Comparison of ENCODE assay signal across 1 cellular context in the genomic region with DNA sequence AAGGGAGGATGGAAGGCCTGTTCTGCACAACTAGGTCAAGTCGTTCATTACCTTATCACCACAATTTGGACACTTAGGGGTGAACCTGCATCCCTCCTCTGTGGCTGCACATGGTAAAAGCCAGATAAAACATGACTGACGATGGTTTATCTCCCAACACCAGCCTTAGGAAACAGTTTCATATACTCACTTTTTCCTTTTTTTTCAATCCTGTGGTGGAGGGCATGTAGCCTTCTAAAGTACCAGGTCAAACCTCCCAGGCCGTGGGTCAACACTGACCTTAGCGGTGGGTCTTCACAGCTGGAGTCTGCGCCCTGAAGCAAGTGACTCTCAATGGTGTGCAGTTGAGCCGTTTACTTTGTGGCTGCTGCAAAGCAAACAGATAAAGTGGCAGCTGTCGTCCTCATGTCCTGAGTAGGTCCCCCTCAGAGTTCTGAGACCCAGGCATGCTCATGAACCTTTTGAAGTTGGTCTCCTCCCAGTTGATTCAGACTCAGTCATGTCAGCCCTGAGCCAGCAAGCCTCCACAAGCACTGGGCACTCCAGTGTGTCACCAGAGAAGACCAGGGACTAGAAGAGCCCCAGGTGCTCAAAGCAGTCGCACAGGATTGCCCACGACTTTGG.
TF ChIP-seq lines count a peak whose summit lies in the region.

No MANE protein-coding gene starts in this region.

TF ChIP-seq in K562, 482 proteins besides CTCF, POLR2A, EP300 and RAD21 (continued from another document and continues in another):
- TF ChIP-seq, protein P1, sequence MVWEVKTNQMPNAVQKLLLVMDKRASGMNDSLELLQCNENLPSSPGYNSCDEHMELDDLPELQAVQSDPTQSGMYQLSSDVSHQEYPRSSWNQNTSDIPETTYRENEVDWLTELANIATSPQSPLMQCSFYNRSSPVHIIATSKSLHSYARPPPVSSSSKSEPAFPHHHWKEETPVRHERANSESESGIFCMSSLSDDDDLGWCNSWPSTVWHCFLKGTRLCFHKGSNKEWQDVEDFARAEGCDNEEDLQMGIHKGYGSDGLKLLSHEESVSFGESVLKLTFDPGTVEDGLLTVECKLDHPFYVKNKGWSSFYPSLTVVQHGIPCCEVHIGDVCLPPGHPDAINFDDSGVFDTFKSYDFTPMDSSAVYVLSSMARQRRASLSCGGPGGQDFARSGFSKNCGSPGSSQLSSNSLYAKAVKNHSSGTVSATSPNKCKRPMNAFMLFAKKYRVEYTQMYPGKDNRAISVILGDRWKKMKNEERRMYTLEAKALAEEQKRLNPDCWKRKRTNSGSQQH (CRISPR knock-in tag; IDR thresholded peaks at IDR 0.05), result 0 out of 2 replicates have a peak, but pooled peaks have one; percentile 50
- TF ChIP-seq WHSC1 (IDR thresholded peaks at IDR 0.05; ENCODE audit: low read length), result no peak
- peak; percentile 81 for TF ChIP-seq EHMT2 (IDR thresholded peaks at IDR 0.05)
- TF ChIP-seq, protein P2, sequence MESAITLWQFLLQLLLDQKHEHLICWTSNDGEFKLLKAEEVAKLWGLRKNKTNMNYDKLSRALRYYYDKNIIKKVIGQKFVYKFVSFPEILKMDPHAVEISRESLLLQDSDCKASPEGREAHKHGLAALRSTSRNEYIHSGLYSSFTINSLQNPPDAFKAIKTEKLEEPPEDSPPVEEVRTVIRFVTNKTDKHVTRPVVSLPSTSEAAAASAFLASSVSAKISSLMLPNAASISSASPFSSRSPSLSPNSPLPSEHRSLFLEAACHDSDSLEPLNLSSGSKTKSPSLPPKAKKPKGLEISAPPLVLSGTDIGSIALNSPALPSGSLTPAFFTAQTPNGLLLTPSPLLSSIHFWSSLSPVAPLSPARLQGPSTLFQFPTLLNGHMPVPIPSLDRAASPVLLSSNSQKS (CRISPR knock-in tag; IDR thresholded peaks at IDR 0.05), result no peak
- TF ChIP-seq RBM14 (IDR thresholded peaks at IDR 0.05; ENCODE audit: borderline replicate concordance, insufficient read depth, low read depth, low read length), result no peak
- no peak for TF ChIP-seq OTX1 (CRISPR knock-in tag; IDR thresholded peaks at IDR 0.05)
- TF ChIP-seq SPI1 (IDR thresholded peaks at IDR 0.05; ENCODE audit: borderline replicate concordance, low read depth, low read length), result no peak
- TF ChIP-seq HNRNPK (IDR thresholded peaks at IDR 0.05; ENCODE audit: low read depth, low read length, poor library complexity, severe bottlenecking), result no peak
- TF ChIP-seq XRCC3 (IDR thresholded peaks at IDR 0.05), result no peak
- no peak for TF ChIP-seq PRPF4 (IDR thresholded peaks at IDR 0.05; ENCODE audit: insufficient read depth, low read depth, low read length, poor library complexity, severe bottlenecking)
- TF ChIP-seq, protein P3, sequence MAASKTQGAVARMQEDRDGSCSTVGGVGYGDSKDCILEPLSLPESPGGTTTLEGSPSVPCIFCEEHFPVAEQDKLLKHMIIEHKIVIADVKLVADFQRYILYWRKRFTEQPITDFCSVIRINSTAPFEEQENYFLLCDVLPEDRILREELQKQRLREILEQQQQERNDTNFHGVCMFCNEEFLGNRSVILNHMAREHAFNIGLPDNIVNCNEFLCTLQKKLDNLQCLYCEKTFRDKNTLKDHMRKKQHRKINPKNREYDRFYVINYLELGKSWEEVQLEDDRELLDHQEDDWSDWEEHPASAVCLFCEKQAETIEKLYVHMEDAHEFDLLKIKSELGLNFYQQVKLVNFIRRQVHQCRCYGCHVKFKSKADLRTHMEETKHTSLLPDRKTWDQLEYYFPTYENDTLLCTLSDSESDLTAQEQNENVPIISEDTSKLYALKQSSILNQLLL (CRISPR knock-in tag; IDR thresholded peaks at IDR 0.05; ENCODE audit: borderline replicate concordance), result no peak
- TF ChIP-seq SIN3A (IDR thresholded peaks at IDR 0.05; ENCODE audit: borderline replicate concordance in 2 of 2, control insufficient read depth in 1 of 2, low read depth in 2 of 2, low read length in 2 of 2), result no peak
- peak in 1 of 2 experiments; percentile 57; a peak in 2 of 4 replicates for TF ChIP-seq TEAD1 (CRISPR knock-in tag; IDR thresholded peaks at IDR 0.05)
- TF ChIP-seq, protein P4, sequence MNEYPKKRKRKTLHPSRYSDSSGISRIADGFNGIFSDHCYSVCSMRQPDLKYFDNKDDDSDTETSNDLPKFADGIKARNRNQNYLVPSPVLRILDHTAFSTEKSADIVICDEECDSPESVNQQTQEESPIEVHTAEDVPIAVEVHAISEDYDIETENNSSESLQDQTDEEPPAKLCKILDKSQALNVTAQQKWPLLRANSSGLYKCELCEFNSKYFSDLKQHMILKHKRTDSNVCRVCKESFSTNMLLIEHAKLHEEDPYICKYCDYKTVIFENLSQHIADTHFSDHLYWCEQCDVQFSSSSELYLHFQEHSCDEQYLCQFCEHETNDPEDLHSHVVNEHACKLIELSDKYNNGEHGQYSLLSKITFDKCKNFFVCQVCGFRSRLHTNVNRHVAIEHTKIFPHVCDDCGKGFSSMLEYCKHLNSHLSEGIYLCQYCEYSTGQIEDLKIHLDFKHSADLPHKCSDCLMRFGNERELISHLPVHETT (CRISPR knock-in tag; conservative IDR thresholded peaks at IDR 0.05 in 1 of 2, IDR thresholded peaks at IDR 0.05 in 1 of 2), result peak in 1 of 2 experiments; percentile 80; a peak in 2 of 4 replicates
- peak; percentile 94 for TF ChIP-seq MEIS2 (IDR thresholded peaks at IDR 0.05; ENCODE audit: partially characterized antibody)
- TF ChIP-seq C11orf30 (IDR thresholded peaks at IDR 0.05; ENCODE audit: low read depth), result no peak
- TF ChIP-seq CTBP1 (IDR thresholded peaks at IDR 0.05; ENCODE audit: borderline replicate concordance), result peak; percentile 93
- TF ChIP-seq SOX6 (IDR thresholded peaks at IDR 0.05), result peak; percentile 89
- TF ChIP-seq, protein P5, sequence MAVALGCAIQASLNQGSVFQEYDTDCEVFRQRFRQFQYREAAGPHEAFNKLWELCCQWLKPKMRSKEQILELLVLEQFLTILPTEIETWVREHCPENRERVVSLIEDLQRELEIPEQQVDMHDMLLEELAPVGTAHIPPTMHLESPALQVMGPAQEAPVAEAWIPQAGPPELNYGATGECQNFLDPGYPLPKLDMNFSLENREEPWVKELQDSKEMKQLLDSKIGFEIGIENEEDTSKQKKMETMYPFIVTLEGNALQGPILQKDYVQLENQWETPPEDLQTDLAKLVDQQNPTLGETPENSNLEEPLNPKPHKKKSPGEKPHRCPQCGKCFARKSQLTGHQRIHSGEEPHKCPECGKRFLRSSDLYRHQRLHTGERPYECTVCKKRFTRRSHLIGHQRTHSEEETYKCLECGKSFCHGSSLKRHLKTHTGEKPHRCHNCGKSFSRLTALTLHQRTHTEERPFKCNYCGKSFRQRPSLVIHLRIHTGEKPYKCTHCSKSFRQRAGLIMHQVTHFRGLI (CRISPR knock-in tag; IDR thresholded peaks at IDR 0.05), result no peak
- no peak for TF ChIP-seq ZKSCAN1 (IDR thresholded peaks at IDR 0.05; ENCODE audit: low read depth, low read length)
- TF ChIP-seq ETV6 (IDR thresholded peaks at IDR 0.05; ENCODE audit: borderline replicate concordance in 1 of 2, low read depth in 2 of 2, low read length in 1 of 2), result peak in 1 of 2 experiments; percentile 74; a peak in 1 of 4 replicates
- no peak for TF ChIP-seq ETV6 (CRISPR knock-in tag; IDR thresholded peaks at IDR 0.05; ENCODE audit: borderline replicate concordance)
- no peak for TF ChIP-seq BDP1 (IDR thresholded peaks at IDR 0.05; ENCODE audit: insufficient read depth, insufficient read length)
- TF ChIP-seq RFX5 (IDR thresholded peaks at IDR 0.05; ENCODE audit: low read depth, low read length), result no peak
- 0 out of 2 replicates have a peak, but pooled peaks have one; percentile 38 for TF ChIP-seq ZKSCAN8 (CRISPR knock-in tag; IDR thresholded peaks at IDR 0.05)
- no peak for TF ChIP-seq FUS (optimal IDR thresholded peaks at IDR 0.05; ENCODE audit: low read depth, low read length)
- peak; percentile 78 for TF ChIP-seq DMBX1 (CRISPR knock-in tag; IDR thresholded peaks at IDR 0.05; ENCODE audit: borderline replicate concordance)
- peak; percentile 87 for TF ChIP-seq SMARCC2 (IDR thresholded peaks at IDR 0.05; ENCODE audit: low read depth)
- TF ChIP-seq FOXA1 (IDR thresholded peaks at IDR 0.05; ENCODE audit: borderline replicate concordance), result no peak
- TF ChIP-seq, protein P6, sequence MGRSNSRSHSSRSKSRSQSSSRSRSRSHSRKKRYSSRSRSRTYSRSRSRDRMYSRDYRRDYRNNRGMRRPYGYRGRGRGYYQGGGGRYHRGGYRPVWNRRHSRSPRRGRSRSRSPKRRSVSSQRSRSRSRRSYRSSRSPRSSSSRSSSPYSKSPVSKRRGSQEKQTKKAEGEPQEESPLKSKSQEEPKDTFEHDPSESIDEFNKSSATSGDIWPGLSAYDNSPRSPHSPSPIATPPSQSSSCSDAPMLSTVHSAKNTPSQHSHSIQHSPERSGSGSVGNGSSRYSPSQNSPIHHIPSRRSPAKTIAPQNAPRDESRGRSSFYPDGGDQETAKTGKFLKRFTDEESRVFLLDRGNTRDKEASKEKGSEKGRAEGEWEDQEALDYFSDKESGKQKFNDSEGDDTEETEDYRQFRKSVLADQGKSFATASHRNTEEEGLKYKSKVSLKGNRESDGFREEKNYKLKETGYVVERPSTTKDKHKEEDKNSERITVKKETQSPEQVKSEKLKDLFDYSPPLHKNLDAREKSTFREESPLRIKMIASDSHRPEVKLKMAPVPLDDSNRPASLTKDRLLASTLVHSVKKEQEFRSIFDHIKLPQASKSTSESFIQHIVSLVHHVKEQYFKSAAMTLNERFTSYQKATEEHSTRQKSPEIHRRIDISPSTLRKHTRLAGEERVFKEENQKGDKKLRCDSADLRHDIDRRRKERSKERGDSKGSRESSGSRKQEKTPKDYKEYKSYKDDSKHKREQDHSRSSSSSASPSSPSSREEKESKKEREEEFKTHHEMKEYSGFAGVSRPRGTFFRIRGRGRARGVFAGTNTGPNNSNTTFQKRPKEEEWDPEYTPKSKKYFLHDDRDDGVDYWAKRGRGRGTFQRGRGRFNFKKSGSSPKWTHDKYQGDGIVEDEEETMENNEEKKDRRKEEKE (IDR thresholded peaks at IDR 0.05; ENCODE audit: borderline replicate concordance in 1 of 2, control insufficient read depth in 1 of 2, low read depth in 2 of 2, low read length in 1 of 2), result no peak
- TF ChIP-seq ELF1 (tag; IDR thresholded peaks at IDR 0.05), result no peak
- TF ChIP-seq SMARCB1 (IDR thresholded peaks at IDR 0.05; ENCODE audit: insufficient read length, low read depth), result no peak
- no peak for TF ChIP-seq POLR2AphosphoS2 (IDR thresholded peaks at IDR 0.05; ENCODE audit: low read length)
- no peak for TF ChIP-seq KDM2B (CRISPR knock-in tag; IDR thresholded peaks at IDR 0.05)
- TF ChIP-seq SRF (CRISPR knock-in tag; IDR thresholded peaks at IDR 0.05), result no peak
- TF ChIP-seq MTA2 (IDR thresholded peaks at IDR 0.05; ENCODE audit: low read depth), result peak; percentile 96
- TF ChIP-seq, protein P7, sequence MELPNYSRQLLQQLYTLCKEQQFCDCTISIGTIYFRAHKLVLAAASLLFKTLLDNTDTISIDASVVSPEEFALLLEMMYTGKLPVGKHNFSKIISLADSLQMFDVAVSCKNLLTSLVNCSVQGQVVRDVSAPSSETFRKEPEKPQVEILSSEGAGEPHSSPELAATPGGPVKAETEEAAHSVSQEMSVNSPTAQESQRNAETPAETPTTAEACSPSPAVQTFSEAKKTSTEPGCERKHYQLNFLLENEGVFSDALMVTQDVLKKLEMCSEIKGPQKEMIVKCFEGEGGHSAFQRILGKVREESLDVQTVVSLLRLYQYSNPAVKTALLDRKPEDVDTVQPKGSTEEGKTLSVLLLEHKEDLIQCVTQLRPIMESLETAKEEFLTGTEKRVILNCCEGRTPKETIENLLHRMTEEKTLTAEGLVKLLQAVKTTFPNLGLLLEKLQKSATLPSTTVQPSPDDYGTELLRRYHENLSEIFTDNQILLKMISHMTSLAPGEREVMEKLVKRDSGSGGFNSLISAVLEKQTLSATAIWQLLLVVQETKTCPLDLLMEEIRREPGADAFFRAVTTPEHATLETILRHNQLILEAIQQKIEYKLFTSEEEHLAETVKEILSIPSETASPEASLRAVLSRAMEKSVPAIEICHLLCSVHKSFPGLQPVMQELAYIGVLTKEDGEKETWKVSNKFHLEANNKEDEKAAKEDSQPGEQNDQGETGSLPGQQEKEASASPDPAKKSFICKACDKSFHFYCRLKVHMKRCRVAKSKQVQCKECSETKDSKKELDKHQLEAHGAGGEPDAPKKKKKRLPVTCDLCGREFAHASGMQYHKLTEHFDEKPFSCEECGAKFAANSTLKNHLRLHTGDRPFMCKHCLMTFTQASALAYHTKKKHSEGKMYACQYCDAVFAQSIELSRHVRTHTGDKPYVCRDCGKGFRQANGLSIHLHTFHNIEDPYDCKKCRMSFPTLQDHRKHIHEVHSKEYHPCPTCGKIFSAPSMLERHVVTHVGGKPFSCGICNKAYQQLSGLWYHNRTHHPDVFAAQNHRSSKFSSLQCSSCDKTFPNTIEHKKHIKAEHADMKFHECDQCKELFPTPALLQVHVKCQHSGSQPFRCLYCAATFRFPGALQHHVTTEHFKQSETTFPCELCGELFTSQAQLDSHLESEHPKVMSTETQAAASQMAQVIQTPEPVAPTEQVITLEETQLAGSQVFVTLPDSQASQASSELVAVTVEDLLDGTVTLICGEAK (IDR thresholded peaks at IDR 0.05), result no peak
- TF ChIP-seq, protein P7 (CRISPR knock-in tag; IDR thresholded peaks at IDR 0.05), result no peak
